2 cellular contexts compared by ENCODE assay signal in the genomic region with DNA sequence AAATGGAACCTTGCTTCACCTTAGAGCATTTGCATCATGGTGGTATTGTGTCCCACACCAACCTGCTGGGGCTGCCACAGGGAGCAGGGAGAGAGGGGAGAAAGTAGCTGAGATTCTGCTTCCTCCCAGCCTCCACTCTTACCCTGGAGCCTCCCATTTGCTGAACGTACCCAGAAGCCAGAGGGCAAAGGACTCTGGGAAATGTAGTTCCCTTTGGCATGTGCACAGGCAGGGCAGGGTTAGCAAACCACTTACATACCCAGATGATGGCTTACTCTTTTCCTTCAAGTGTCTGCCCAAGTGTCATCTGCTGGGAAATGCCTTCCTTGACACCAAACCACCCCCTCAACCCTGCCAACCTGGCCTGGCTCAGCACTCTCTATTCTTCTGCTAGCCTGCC.
TF ChIP-seq lines count a peak whose summit lies in the region.

No MANE protein-coding gene starts in this region.

TF ChIP-seq in IMR-90, 13 proteins besides CTCF, POLR2A, EP300 and RAD21:
- TF ChIP-seq SMC3 (IDR thresholded peaks at IDR 0.05; ENCODE audit: low read depth, low read length): no peak
- no peak for TF ChIP-seq MAZ (IDR thresholded peaks at IDR 0.05; ENCODE audit: borderline replicate concordance, low read depth, low read length)
- TF ChIP-seq RCOR1 (IDR thresholded peaks at IDR 0.05; ENCODE audit: insufficient replicate concordance, low read length): no peak
- no peak for TF ChIP-seq MXI1 (IDR thresholded peaks at IDR 0.05; ENCODE audit: borderline replicate concordance, low read depth, low read length)
- no peak for TF ChIP-seq CEBPB (IDR thresholded peaks at IDR 0.05; ENCODE audit: low read depth, low read length)
- TF ChIP-seq FOS (IDR thresholded peaks at IDR 0.05; ENCODE audit: low read depth, low read length): no peak
- TF ChIP-seq RFX5 (IDR thresholded peaks at IDR 0.05; ENCODE audit: low read depth, low read length): no peak
- TF ChIP-seq, protein P1, sequence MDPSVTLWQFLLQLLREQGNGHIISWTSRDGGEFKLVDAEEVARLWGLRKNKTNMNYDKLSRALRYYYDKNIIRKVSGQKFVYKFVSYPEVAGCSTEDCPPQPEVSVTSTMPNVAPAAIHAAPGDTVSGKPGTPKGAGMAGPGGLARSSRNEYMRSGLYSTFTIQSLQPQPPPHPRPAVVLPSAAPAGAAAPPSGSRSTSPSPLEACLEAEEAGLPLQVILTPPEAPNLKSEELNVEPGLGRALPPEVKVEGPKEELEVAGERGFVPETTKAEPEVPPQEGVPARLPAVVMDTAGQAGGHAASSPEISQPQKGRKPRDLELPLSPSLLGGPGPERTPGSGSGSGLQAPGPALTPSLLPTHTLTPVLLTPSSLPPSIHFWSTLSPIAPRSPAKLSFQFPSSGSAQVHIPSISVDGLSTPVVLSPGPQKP (IDR thresholded peaks at IDR 0.05; ENCODE audit: borderline replicate concordance, low read depth, low read length): no peak

TF ChIP-seq in HepG2, 621 proteins besides CTCF, POLR2A, EP300 and RAD21:
- no peak for TF ChIP-seq NFIC (IDR thresholded peaks at IDR 0.05; ENCODE audit: low read length)
- TF ChIP-seq HDAC1 (CRISPR knock-in tag; IDR thresholded peaks at IDR 0.05): no peak
- TF ChIP-seq THAP11 (CRISPR knock-in tag; IDR thresholded peaks at IDR 0.05): peak; percentile 92
- no peak for TF ChIP-seq HOXA9 (CRISPR knock-in tag; IDR thresholded peaks at IDR 0.05; ENCODE audit: borderline replicate concordance)
- peak; percentile 79 for TF ChIP-seq ZNF143 (CRISPR knock-in tag; IDR thresholded peaks at IDR 0.05)
